35 cellular contexts compared by ENCODE assay signal in genomic region chr2:238161291-238162051, GRCh38. TPM values are rescaled to one million over a fixed set of nuclear protein-coding genes. Genes with fewer than 3 reads are reported as not detected.
DNase-seq lines count a peak whose midpoint lies in the region; ATAC-seq and TF ChIP-seq lines count a peak whose summit lies in the region.
"Had no signal": no experiment of that assay in that cellular context is flagged by ENCODE, and none has a peak within 500 bp of the region (broad histone marks: within the 10 kb centered on the region; RNA-seq: fewer than 3 reads in every experiment).

No MANE protein-coding gene starts in this region.

- H3K4me3 ChIP-seq in SK-N-SH (ENCODE audit: low read depth in 2 of 2, low read length in 1 of 2) (no peak overlapping the region), RWPE2 (ENCODE audit: severe bottlenecking) (no peak overlapping the region), tibial artery (no peak overlapping the region), lower leg skin (ENCODE audit: low read depth, poor library complexity, severe bottlenecking) (no peak overlapping the region)
- H3K4me3 ChIP-seq: coronary artery, GM23248, lung, pancreas, stomach had no signal

- no peaks in the 10 kb centered on the region for H3K9me2 ChIP-seq in SK-N-SH

- TF ChIP-seq POLR2A in lower leg skin (IDR thresholded peaks at IDR 0.05) = no peak

- H3K27ac ChIP-seq in SK-N-SH (ENCODE audit: low read depth in 2 of 2, low read length in 1 of 2) = no peak overlapping the region
- no peak overlapping the region for H3K27ac ChIP-seq in RWPE2 (ENCODE audit: poor library complexity, severe bottlenecking)
- H3K27ac ChIP-seq in tibial artery = no peak overlapping the region
- H3K27ac ChIP-seq: 22Rv1, coronary artery, GM23248, pancreas, stomach had no signal

- H3K4me2 ChIP-seq in SK-N-SH = no peak overlapping the region

- peak; percentile 22 for DNase-seq in SK-N-SH
- peak; percentile 54 for DNase-seq in RWPE2 (ENCODE audit: low spot score)
- DNase-seq in left kidney (ENCODE audit: low read depth, low spot score) = peak; percentile 28
- DNase-seq in tibial artery = peak; percentile 15 to 56
- DNase-seq in activated CD4-positive, alpha-beta T cell treated with anti-CD3 and anti-CD28 coated beads for 48 hours = no peak
- no peak for DNase-seq in lower leg skin (ENCODE audit: low spot score in 2 of 2)
- DNase-seq: activated B cell treated with CpG ODN at 0.5 μM for 24 hours; activated CD8-positive, alpha-beta memory T cell treated with anti-CD3 and anti-CD28 coated beads, Interleukin-2, amount 10 ng/mL, durations not matched to agents 7 days and 5 days; activated gamma-delta T cell; activated naive CD8-positive, alpha-beta T cell treated with anti-CD3 and anti-CD28 coated beads for 36 hours; activated T-cell treated with anti-CD3 and anti-CD28 coated beads, Interleukin-2, amount 50 U/mL, for 4 hours; anterior cingulate cortex; Calu3; CD4-positive, CD25-positive, alpha-beta regulatory T cell; DMS79; effector memory CD8-positive, alpha-beta T cell; GM23248; HFFc6; NCI-H1048; NCI-H1694; NCI-H446; NCI-H748 treated with DMSO at 0.1 percent for 48 hours; retina; stimulated activated CD4-positive, alpha-beta T cell treated with anti-CD3 and anti-CD28 coated beads, Interleukin-2, amount 100 ng/mL, for 24 hours; stimulated activated CD8-positive, alpha-beta memory T cell treated with anti-CD3 and anti-CD28 coated beads, Interleukin-4, amount 100 ng/mL, for 48 hours; stomach had no signal

- intact Hi-C loops in tibial artery (cut with DNase I; ENCODE audit: low total_unique reads) = no loop called here
- intact Hi-C loops in lower leg skin (cut with DNase I; ENCODE audit: low total_unique reads) = no loop called here

- H2AFZ ChIP-seq in SK-N-SH (ENCODE audit: low read depth) = no peak overlapping the region
- H2AFZ ChIP-seq: GM23248 had no signal

- H3K27me3 ChIP-seq in SK-N-SH (ENCODE audit: insufficient read depth) (no peaks in the 10 kb centered on the region), RWPE2 (ENCODE audit: insufficient read depth, poor library complexity, severe bottlenecking) (peaks cover 12% of the 10 kb centered on the region), tibial artery (peaks cover 0 to 64% of the 10 kb centered on the region in 2 donors)
- H3K27me3 ChIP-seq: pancreas had no signal

- H3K9ac ChIP-seq in SK-N-SH = no peak overlapping the region
- H3K9ac ChIP-seq: GM23248 had no signal

- H3F3A ChIP-seq in SK-N-SH (replicated peaks; ENCODE audit: insufficient read depth) = no peaks in the 10 kb centered on the region

- CTCF ChIA-PET in SK-N-SH (lab: Yijun Ruan, JAX) = interaction anchor here (1.1 to 7.1 kb wide), 9 partner anchors 9 to 329 kb away, joined by 3 to 58 read pairs (median 4); no protein-coding TSS in a partner anchor

- H3K36me3 ChIP-seq in SK-N-SH (replicated peaks in 1 of 2; ENCODE audit: control insufficient read depth in 1 of 2, insufficient read depth in 2 of 2, low read length in 1 of 2) = no peaks in the 10 kb centered on the region
- H3K36me3 ChIP-seq in RWPE2 (ENCODE audit: low read depth) = no peaks in the 10 kb centered on the region
- H3K36me3 ChIP-seq in tibial artery = peaks cover 0 to 2% (median 0%) of the 10 kb centered on the region in 3 donors
- H3K36me3 ChIP-seq: pancreas had no signal

- TF ChIP-seq RAD21 in SK-N-SH (IDR thresholded peaks at IDR 0.05; ENCODE audit: low read length) = no peak

- no peak for ATAC-seq in SK-N-SH treated with all-trans-retinoic acid at 6 μM for 48 hours
- no peak for ATAC-seq in RWPE2 (ENCODE audit: low read depth)
- no peak for ATAC-seq in HG02938 (IDR thresholded peaks at IDR 0.05; ENCODE audit: unreplicated experiment)
- ATAC-seq: activated CD8-positive, alpha-beta memory T cell treated with anti-CD3 and anti-CD28 coated beads, Interleukin-2, amount 10 ng/mL, durations not matched to agents 7 days and 5 days; activated T-cell treated with anti-CD3 and anti-CD28 coated beads, Interleukin-2, amount 50 U/mL, for 4 hours; effector memory CD8-positive, alpha-beta T cell; pancreas had no signal

- H3K9me3 ChIP-seq in SK-N-SH (no peaks in the 10 kb centered on the region), RWPE2 (ENCODE audit: severe bottlenecking) (no peaks in the 10 kb centered on the region), tibial artery (no peaks in the 10 kb centered on the region)
- H3K9me3 ChIP-seq: pancreas, stomach had no signal

- no peaks in the 10 kb centered on the region for H3K79me2 ChIP-seq in SK-N-SH (ENCODE audit: insufficient read depth)

- TF ChIP-seq CTCF in SK-N-SH (IDR thresholded peaks at IDR 0.05) = no peak
- TF ChIP-seq CTCF in RWPE2 (IDR thresholded peaks at IDR 0.05; ENCODE audit: poor library complexity, severe bottlenecking) = no peak
- TF ChIP-seq CTCF in tibial artery (IDR thresholded peaks at IDR 0.05) = no peak
- no peak for TF ChIP-seq CTCF in lower leg skin (IDR thresholded peaks at IDR 0.05)

- TF ChIP-seq EP300 in SK-N-SH (IDR thresholded peaks at IDR 0.05; ENCODE audit: borderline replicate concordance in 1 of 2, low read depth in 1 of 2, low read length in 1 of 2) = no peak

- POLR2A ChIA-PET in SK-N-SH (lab: Yijun Ruan, JAX) = no interaction called here

- no peaks in the 10 kb centered on the region for H4K20me1 ChIP-seq in SK-N-SH (ENCODE audit: insufficient read depth)

- H3K4me1 ChIP-seq in SK-N-SH (ENCODE audit: control insufficient read depth in 1 of 2, insufficient read depth in 2 of 2, low read depth in 1 of 2, low read length in 1 of 2) (peaks cover 2 to 4% of the 10 kb centered on the region in 2 experiments; a peak in 1 of 4 replicates), RWPE2 (ENCODE audit: insufficient read depth, poor library complexity, severe bottlenecking) (peaks cover 3% of the 10 kb centered on the region), tibial artery (peaks cover 0 to 27% (median 24%) of the 10 kb centered on the region in 4 donors)
- H3K4me1 ChIP-seq: pancreas had no signal

- 91% methylated on average over 20 of the region's 21 CpGs for WGBS in SK-N-SH (ENCODE audit: low lambda C conversion rate)
- WGBS in lower leg skin, 2 donors = 82 to 85% methylated on average over 20 of the region's 21 CpGs

TF ChIP-seq in SK-N-SH, 30 proteins besides CTCF, POLR2A, EP300 and RAD21:
- TF ChIP-seq USF2 (IDR thresholded peaks at IDR 0.05; ENCODE audit: borderline replicate concordance, low read depth, low read length) (no peak), MXI1 (IDR thresholded peaks at IDR 0.05; ENCODE audit: low read depth, low read length) (no peak), USF1 (IDR thresholded peaks at IDR 0.05; ENCODE audit: borderline replicate concordance, low read depth) (no peak)

TF ChIP-seq in SK-N-SH treated with all-trans-retinoic acid at 6 μM for 48 hours, 23 proteins besides CTCF, POLR2A, EP300 and RAD21:
- TF ChIP-seq TCF4 (CRISPR knock-in tag; IDR thresholded peaks at IDR 0.05; ENCODE audit: borderline replicate concordance) = no peak
- TF ChIP-seq TOX (CRISPR knock-in tag; IDR thresholded peaks at IDR 0.05; ENCODE audit: borderline replicate concordance) = no peak
- TF ChIP-seq ZNF565 (CRISPR knock-in tag; conservative IDR thresholded peaks at IDR 0.05; ENCODE audit: low read depth) = no peak
- no peak for TF ChIP-seq CREB5 (CRISPR knock-in tag; IDR thresholded peaks at IDR 0.05; ENCODE audit: low read depth)

RNA-seq across cellular contexts. Expression of gene ERFE, which starts 2.7 kb away (rescaled TPM):
- polyA plus RNA-seq in SK-N-SH (2012; rRNA removed) = 1.3 and 1.5 TPM in 2 replicates
- 0.58 and 1.2 TPM in 2 replicates for polyA plus RNA-seq in SK-N-SH (2012; cell fraction: cytosol; rRNA removed)
- 2.6 TPM in 2 replicates for polyA plus RNA-seq in SK-N-SH (2012; cell fraction: nucleus; rRNA removed)
- total RNA-seq in lower leg skin = not detected
- total RNA-seq: activated B cell treated with CpG ODN at 0.5 μM for 24 hours; activated CD8-positive, alpha-beta memory T cell treated with anti-CD3 and anti-CD28 coated beads, Interleukin-2, amount 10 ng/mL, durations not matched to agents 7 days and 5 days; CD4-positive, CD25-positive, alpha-beta regulatory T cell; T-helper 1 cell treated with Interleukin-12 subunit alpha and Interleukin-12 subunit beta and Interleukin-4 antibody, amounts not matched to agents 30 ng/mL and 1 ng/mL, for 36 hours had no signal
- polyA plus RNA-seq: neural cell had no signal

RNA-seq across cellular contexts. Expression of gene KLHL30, which starts 23.0 kb away (rescaled TPM):
- polyA plus RNA-seq in SK-N-SH (2012; rRNA removed) = not detected in 2 replicates
- polyA plus RNA-seq in SK-N-SH (2012; cell fraction: cytosol; rRNA removed) = not detected in 2 replicates
- polyA plus RNA-seq in SK-N-SH (2012; cell fraction: nucleus; rRNA removed) = not detected in 2 replicates
- under 1 TPM; 0.13 to 0.64 (median 0.34) TPM for total RNA-seq in lower leg skin
- total RNA-seq: activated B cell treated with CpG ODN at 0.5 μM for 24 hours; activated CD8-positive, alpha-beta memory T cell treated with anti-CD3 and anti-CD28 coated beads, Interleukin-2, amount 10 ng/mL, durations not matched to agents 7 days and 5 days; activated naive CD8-positive, alpha-beta T cell treated with anti-CD3 and anti-CD28 coated beads for 36 hours; activated T-cell treated with anti-CD3 and anti-CD28 coated beads, Interleukin-2, amount 50 U/mL, for 4 hours; CD4-positive, CD25-positive, alpha-beta regulatory T cell; mononuclear cell; T-helper 1 cell treated with Interleukin-12 subunit alpha and Interleukin-12 subunit beta and Interleukin-4 antibody, amounts not matched to agents 30 ng/mL and 1 ng/mL, for 36 hours had no signal
- polyA plus RNA-seq: CD4-positive, CD25-positive, alpha-beta regulatory T cell; neural cell had no signal

RNA-seq across cellular contexts. Expression of gene ILKAP, which starts 42.0 kb away (rescaled TPM):
- 35.6 and 49.2 TPM in 2 replicates for polyA plus RNA-seq in SK-N-SH (2012; rRNA removed)
- polyA plus RNA-seq in SK-N-SH (2012; cell fraction: cytosol; rRNA removed) = 31.8 and 34.3 TPM in 2 replicates
- polyA plus RNA-seq in SK-N-SH (2012; cell fraction: nucleus; rRNA removed) = 126 and 149 TPM in 2 replicates
- total RNA-seq in lower leg skin = 10 to 100 TPM; 22.8 to 73.5 (median 32.1) TPM

Comparison
In these comparisons a context has a peak if more than half of its experiments do, and no peak if none do; other contexts are left out.
1. DNase-seq: peak in SK-N-SH (single experiment), RWPE2 (single experiment), left kidney (single experiment) and tibial artery (2 of 2); none in activated CD4-positive, alpha-beta T cell treated with anti-CD3 and anti-CD28 coated beads for 48 hours (single experiment) and lower leg skin (0 of 2).